16 cellular contexts compared by ENCODE assay signal in the genomic region with DNA sequence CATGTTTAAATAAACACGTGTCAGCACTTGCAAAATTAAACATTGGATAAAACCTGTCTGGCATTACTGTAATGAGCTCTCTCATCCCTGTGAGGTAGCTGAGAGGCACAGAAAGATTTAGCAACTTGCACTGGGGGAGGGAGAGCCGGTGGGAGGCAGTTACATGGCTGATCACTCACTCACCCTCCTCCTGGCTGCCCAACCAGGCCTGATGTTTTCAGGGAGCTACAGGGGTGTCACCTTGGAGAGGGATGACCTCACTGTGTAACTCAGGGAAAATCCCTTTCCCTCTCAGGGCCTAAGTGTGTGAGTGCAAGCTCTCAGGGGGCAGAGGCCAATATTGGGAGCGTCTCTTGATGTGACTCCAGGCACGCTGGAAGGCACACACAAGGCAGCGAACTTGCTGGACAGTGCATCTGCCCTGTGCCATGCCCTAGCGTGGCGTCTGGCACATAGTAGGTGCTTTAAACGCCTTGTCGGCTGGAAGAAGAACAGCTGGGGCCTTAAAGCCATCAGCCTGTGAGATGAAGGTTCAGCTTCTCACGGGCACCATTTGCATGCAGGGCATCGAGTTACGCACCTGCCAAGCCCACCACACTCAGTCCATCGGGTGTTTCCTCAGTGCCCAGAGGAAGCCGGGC. TPM values are rescaled to one million over a fixed set of nuclear protein-coding genes. Genes with fewer than 3 reads are reported as not detected.
DNase-seq lines count a peak whose midpoint lies in the region; ATAC-seq, FAIRE-seq and TF ChIP-seq lines count a peak whose summit lies in the region.
"Had no signal": no experiment of that assay in that cellular context is flagged by ENCODE, and none has a peak within 500 bp of the region (broad histone marks: within the 10 kb centered on the region; RNA-seq: fewer than 3 reads in every experiment).

No MANE protein-coding gene starts in this region.

- CTCF ChIA-PET in A549 (lab: Yijun Ruan, JAX) (interaction anchor here (0.7 to 1.6 kb wide), 5 partner anchors 10 to 57 kb away, joined by 3 to 5 read pairs (median 3); no protein-coding TSS in a partner anchor), RWPE1 (lab: Yijun Ruan, JAX) (interaction anchor here (0.6 to 1.1 kb wide), 3 partner anchors 28 to 502 kb away, joined by 3 read pairs; no protein-coding TSS in a partner anchor)

- H3K4me2 ChIP-seq in A549, result no peak overlapping the region
- H3K4me2 ChIP-seq: KMS-11 had no signal

- H3K27ac ChIP-seq in A549 (no peak overlapping the region), RWPE1 (peak overlapping the region; percentile 50; the same call in 1 of the 2 replicates)
- H3K27ac ChIP-seq: body of pancreas, KMS-11, ovary, testis had no signal

- no peak for TF ChIP-seq CTCF in A549 (IDR thresholded peaks at IDR 0.05)
- TF ChIP-seq CTCF in RWPE1 (conservative IDR thresholded peaks at IDR 0.05; ENCODE audit: low read depth), result no peak

- TF ChIP-seq RAD21 in A549 (conservative IDR thresholded peaks at IDR 0.05 in 1 of 2, IDR thresholded peaks at IDR 0.05 in 1 of 2), result no peak

- 0 out of 3 replicates have a peak, but pooled peaks cover 6% of the 10 kb centered on the region for H3K4me1 ChIP-seq in A549

- DNase-seq in A549 (ENCODE audit: low read depth in 1 of 2, low spot score in 1 of 2) (no peak), ELR (ENCODE audit: low read depth) (peak; percentile 21), RWPE1 (ENCODE audit: low spot score) (no peak), glomerular visceral epithelial cell (ENCODE audit: extremely low spot score) (peak; percentile 15)
- DNase-seq: activated CD8-positive, alpha-beta memory T cell treated with anti-CD3 and anti-CD28 coated beads, Interleukin-2, amount 50 U/mL, for 4 hours; activated naive CD4-positive, alpha-beta T cell; body of pancreas; ovary; SIG-M5; T-helper 9 cell; testis had no signal

- no peak for TF ChIP-seq EP300 in A549 (IDR thresholded peaks at IDR 0.05)

- POLR2A ChIA-PET in A549 (lab: Yijun Ruan, JAX), result interaction anchor here (0.6 kb wide), 1 partner anchor 454 kb away, joined by 4 read pairs; no protein-coding TSS in a partner anchor
- POLR2A ChIA-PET in RWPE1 (lab: Yijun Ruan, JAX; ENCODE audit: low non-redundant PET), result no interaction called here

- no peak for TF ChIP-seq POLR2A in A549 (IDR thresholded peaks at IDR 0.05; ENCODE audit: low read length)

- no peaks in the 10 kb centered on the region for H3K9me3 ChIP-seq in A549
- H3K9me3 ChIP-seq: body of pancreas, testis had no signal

- FAIRE-seq in A549 (lab: Jason Lieb, UNC), result no peak

- no peak overlapping the region for H3K4me3 ChIP-seq in A549
- H3K4me3 ChIP-seq: body of pancreas, ovary, testis had no signal

- WGBS in A549 (ENCODE audit: missing lambda C conversion rate), result 70% methylated on average over 14 of the region's 14 CpGs

- ATAC-seq in A549, result peak; percentile 29 to 41; a peak in 4 of 6 replicates
- no peak for ATAC-seq in GM18907 (IDR thresholded peaks at IDR 0.05; ENCODE audit: unreplicated experiment)
- no peak for ATAC-seq in GM19463 (IDR thresholded peaks at IDR 0.05; ENCODE audit: unreplicated experiment)
- no peak for ATAC-seq in HG03045 (IDR thresholded peaks at IDR 0.05; ENCODE audit: unreplicated experiment)
- no peak for ATAC-seq in HG03354 (IDR thresholded peaks at IDR 0.05; ENCODE audit: poor library complexity, severe bottlenecking, unreplicated experiment)
- ATAC-seq: body of pancreas had no signal

TF ChIP-seq in A549, 52 proteins besides CTCF, POLR2A, EP300 and RAD21:
- TF ChIP-seq JUN (IDR thresholded peaks at IDR 0.05), result no peak
- TF ChIP-seq MAFK (IDR thresholded peaks at IDR 0.05; ENCODE audit: partially characterized antibody), result peak; percentile 36

RNA-seq across cellular contexts. Expression of a gene that starts 51.1 kb away (rescaled TPM):
- polyA plus RNA-seq in A549 (2011; rRNA removed) (0.09 and 0.10 TPM in 2 replicates), A549 (2017; fragmentation: RNase III; extraction: RNeasy Plus Mini Kit Qiagen cat#74134 plus additional on column Dnase treatment) (0.08 to 0.10 TPM (median 0.09 TPM) in 3 replicates)
- 0.12 and 0.29 TPM in 2 replicates for polyA plus RNA-seq in A549 (2012; cell fraction: cytosol; rRNA removed)
- 0.11 and 0.22 TPM in 2 replicates for polyA plus RNA-seq in A549 (2012; cell fraction: nucleus; rRNA removed)
- 0.08 and 0.15 TPM in 2 replicates for polyA minus RNA-seq in A549 (2011; rRNA and poly(A)+ RNA removed)

Comparison
In these comparisons a context has a peak if more than half of its experiments do, and no peak if none do; other contexts are left out.
1. ATAC-seq: peak in A549 (2 of 2); none in GM18907 (single experiment), GM19463 (single experiment), HG03045 (single experiment) and HG03354 (single experiment).
2. DNase-seq: peak in ELR (single experiment) and glomerular visceral epithelial cell (single experiment); none in A549 (0 of 2) and RWPE1 (single experiment).